Comparison of ENCODE assay signal across 11 cellular contexts in the genomic region with DNA sequence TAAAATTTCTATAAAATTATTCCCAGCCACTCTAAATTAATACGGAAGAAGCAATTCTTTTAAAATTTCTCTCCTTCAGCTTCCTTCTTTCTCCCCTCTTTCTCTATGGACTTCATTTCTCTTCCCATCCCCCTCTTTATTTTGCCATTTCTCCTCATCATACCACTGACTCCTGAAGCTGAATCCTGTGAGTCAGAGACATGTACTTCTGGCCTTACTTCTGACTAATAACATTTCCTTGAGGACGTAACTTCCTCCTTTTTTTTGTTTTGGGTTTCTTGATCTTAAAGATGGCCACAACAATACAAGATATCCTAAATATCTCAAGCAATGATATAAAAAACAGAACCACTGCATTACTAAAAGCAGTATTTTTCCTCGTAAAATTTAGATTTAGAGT.
A peak's percentile ranks its signal among the peaks of the same experiment; 100 is the strongest.
DNase-seq lines count a peak whose midpoint lies in the region; ATAC-seq, FAIRE-seq and TF ChIP-seq lines count a peak whose summit lies in the region.
"Had no signal": no experiment of that assay in that cellular context is flagged by ENCODE, and none has a peak within 500 bp of the region (broad histone marks: within the 10 kb centered on the region; RNA-seq: fewer than 3 reads in every experiment).

No MANE protein-coding gene starts in this region.

- peak; percentile 91 for ATAC-seq in RWPE2 (ENCODE audit: low read depth)
- ATAC-seq in GM21381 (IDR thresholded peaks at IDR 0.05; ENCODE audit: unreplicated experiment): no peak
- no peak for ATAC-seq in HG02642 (IDR thresholded peaks at IDR 0.05; ENCODE audit: poor library complexity, unreplicated experiment)
- ATAC-seq: CD8-positive, alpha-beta T cell; natural killer cell had no signal

- H3K4me1 ChIP-seq in RWPE2 (ENCODE audit: insufficient read depth, poor library complexity, severe bottlenecking): peaks cover 18% of the 10 kb centered on the region
- H3K4me1 ChIP-seq in BE2C: no peaks in the 10 kb centered on the region
- H3K4me1 ChIP-seq in kidney (ENCODE audit: control insufficient read depth in 1 of 2, insufficient read depth in 1 of 2, low read depth in 1 of 2, low read length in 2 of 2): no peaks in the 10 kb centered on the region

- H3K27ac Mint-ChIP-seq in HFFc6: peak overlapping the region; percentile 80
- H3K27ac Mint-ChIP-seq: CD8-positive, alpha-beta T cell; endodermal cell; natural killer cell had no signal

- peaks cover 8% of the 10 kb centered on the region; the same call in 1 of the 2 replicates for H3K36me3 Mint-ChIP-seq in HFFc6 (ENCODE audit: low read depth)
- H3K36me3 Mint-ChIP-seq: CD8-positive, alpha-beta T cell; natural killer cell had no signal

- H3K4me1 Mint-ChIP-seq in HFFc6 (ENCODE audit: low read depth): peaks cover 52% of the 10 kb centered on the region
- H3K4me1 Mint-ChIP-seq: endodermal cell had no signal

- peak; percentile 41 for DNase-seq in AG04450 (ENCODE audit: low read depth, low spot score)
- DNase-seq in HFFc6: peak; percentile 76
- DNase-seq in RWPE2 (ENCODE audit: low spot score): no peak
- peak; percentile 68 for DNase-seq in fibroblast of the aortic adventitia (ENCODE audit: low read depth)
- no peak for DNase-seq in BE2C
- no peak for DNase-seq in kidney
- DNase-seq: CD8-positive, alpha-beta T cell; endodermal cell; natural killer cell had no signal

- no peak overlapping the region for H3K9ac ChIP-seq in kidney (ENCODE audit: low read length in 2 of 2)

- CTCF ChIA-PET in AG04450 (lab: Charles Lee): interaction anchor here (0.6 to 1.1 kb wide), 2 partner anchors 12 to 319 kb away, joined by 3 to 4 read pairs; no protein-coding TSS in a partner anchor

- no peaks in the 10 kb centered on the region; the same call in 1 of the 2 replicates for H3K9me3 Mint-ChIP-seq in HFFc6
- H3K9me3 Mint-ChIP-seq: natural killer cell had no signal

- TF ChIP-seq CTCF in AG04450 (IDR thresholded peaks at IDR 0.05; ENCODE audit: low read depth, low read length) (no peak), HFFc6 (IDR thresholded peaks at IDR 0.05) (no peak), RWPE2 (IDR thresholded peaks at IDR 0.05; ENCODE audit: poor library complexity, severe bottlenecking) (no peak), fibroblast of the aortic adventitia (IDR thresholded peaks at IDR 0.05; ENCODE audit: insufficient read depth, low read length) (no peak), BE2C (IDR thresholded peaks at IDR 0.05; ENCODE audit: low read depth, low read length) (no peak), kidney (IDR thresholded peaks at IDR 0.05; ENCODE audit: borderline replicate concordance, extremely low read depth, insufficient read depth) (no peak)

- no peaks in the 10 kb centered on the region for H3K36me3 ChIP-seq in RWPE2 (ENCODE audit: low read depth)
- no peaks in the 10 kb centered on the region for H3K36me3 ChIP-seq in BE2C
- H3K36me3 ChIP-seq in kidney (ENCODE audit: control insufficient read depth in 1 of 2, insufficient read depth in 2 of 2, low read length in 2 of 2): no peaks in the 10 kb centered on the region

- H3K27me3 Mint-ChIP-seq in HFFc6 (ENCODE audit: insufficient read depth): no peaks in the 10 kb centered on the region; the same call in 1 of the 2 replicates

- H3K4me3 ChIP-seq in AG04450 (ENCODE audit: low read depth, low read length) (no peak overlapping the region), RWPE2 (ENCODE audit: severe bottlenecking) (no peak overlapping the region), fibroblast of the aortic adventitia (ENCODE audit: low read depth, low read length) (no peak overlapping the region), BE2C (ENCODE audit: low read depth, low read length) (no peak overlapping the region), kidney (ENCODE audit: low read length in 2 of 2) (no peak overlapping the region)

- no peak overlapping the region for H3K27ac ChIP-seq in AG04450 (ENCODE audit: low read depth, low read length)
- H3K27ac ChIP-seq in RWPE2 (ENCODE audit: poor library complexity, severe bottlenecking): peak overlapping the region; percentile 50
- no peak overlapping the region for H3K27ac ChIP-seq in kidney (ENCODE audit: low read depth in 2 of 2, low read length in 2 of 2)

- no peaks in the 10 kb centered on the region for H3K27me3 ChIP-seq in AG04450 (ENCODE audit: control insufficient read depth, insufficient read depth, low read length)
- H3K27me3 ChIP-seq in RWPE2 (ENCODE audit: insufficient read depth, poor library complexity, severe bottlenecking): no peaks in the 10 kb centered on the region
- H3K27me3 ChIP-seq in BE2C: no peaks in the 10 kb centered on the region

- intact Hi-C loops in kidney (cut with DNase I): no loop called here

- H3K9me3 ChIP-seq in AG04450 (ENCODE audit: control insufficient read depth, insufficient read depth, low read length): no peaks in the 10 kb centered on the region
- no peaks in the 10 kb centered on the region for H3K9me3 ChIP-seq in RWPE2 (ENCODE audit: severe bottlenecking)
- H3K9me3 ChIP-seq in BE2C: no peaks in the 10 kb centered on the region; the same call in 1 of the 2 replicates
- no peaks in the 10 kb centered on the region for H3K9me3 ChIP-seq in kidney (ENCODE audit: control insufficient read depth in 1 of 2, low read length in 2 of 2)

- peak overlapping the region; percentile 16 for H3K4me3 Mint-ChIP-seq in HFFc6
- H3K4me3 Mint-ChIP-seq: CD8-positive, alpha-beta T cell; endodermal cell; natural killer cell had no signal

- POLR2A ChIA-PET in AG04450 (lab: Yijun Ruan, JAX): no interaction called here

- no peak for FAIRE-seq in kidney (lab: Jason Lieb, UNC)

Comparison
In these comparisons a context has a peak if more than half of its experiments do, and no peak if none do; other contexts are left out.
1. DNase-seq: peak in AG04450 (single experiment), HFFc6 (single experiment) and fibroblast of the aortic adventitia (single experiment); none in RWPE2 (single experiment), BE2C (single experiment) and kidney (single experiment).